ENCODE assay signal across 26 cellular contexts in the genomic region with DNA sequence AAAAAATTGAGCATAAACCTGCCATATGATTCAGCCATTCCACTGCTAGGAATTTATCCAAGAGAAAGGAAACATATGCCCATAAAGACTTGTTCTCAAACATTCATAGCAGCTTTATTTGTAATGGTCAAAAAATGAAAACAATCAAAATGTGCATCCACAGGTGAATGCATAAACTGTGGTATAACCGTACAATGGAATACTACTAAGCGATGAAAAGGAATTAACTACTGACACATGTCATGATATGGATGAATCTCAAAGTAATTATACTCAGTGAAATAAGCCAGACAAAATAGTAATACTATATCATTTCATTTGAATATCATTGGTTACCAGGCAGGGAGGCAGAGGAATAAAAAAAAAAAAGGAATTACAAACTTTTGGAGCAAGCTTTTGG.
"Had no signal": no experiment of that assay in that cellular context is flagged by ENCODE, and none has a peak within 500 bp of the region (broad histone marks: within the 10 kb centered on the region; RNA-seq: fewer than 3 reads in every experiment).

No MANE protein-coding gene starts in this region.

- H3K27ac ChIP-seq: colonic mucosa, coronary artery, dorsolateral prefrontal cortex, epithelial cell of prostate, esophagus squamous epithelium, foreskin keratinocyte, gastrocnemius medialis, heart left ventricle, heart right ventricle, hepatocyte had no signal

- H2AFZ ChIP-seq: hepatocyte had no signal

- H3K4me3 ChIP-seq: colonic mucosa, coronary artery, dorsolateral prefrontal cortex, esophagus squamous epithelium, gastrocnemius medialis, heart left ventricle, heart right ventricle, hepatocyte had no signal

- H3K4me1 ChIP-seq: colonic mucosa, esophagus squamous epithelium, foreskin keratinocyte, gastrocnemius medialis had no signal

- ATAC-seq: effector memory CD8-positive, alpha-beta T cell; esophagus mucosa; foreskin keratinocyte; gastrocnemius medialis; heart left ventricle; heart right ventricle had no signal

- FAIRE-seq: colon, endothelial cell of umbilical vein had no signal

- H3K36me3 ChIP-seq: colonic mucosa, esophagus squamous epithelium, gastrocnemius medialis, heart left ventricle, heart right ventricle had no signal

- DNase-seq: colonic mucosa; cortex of kidney; dermis blood vessel endothelial cell; dorsolateral prefrontal cortex; effector CD4-positive, alpha-beta T cell; effector CD8-positive, alpha-beta T cell; effector memory CD4-positive, alpha-beta T cell; effector memory CD8-positive, alpha-beta T cell; endodermal cell; erythroblast; esophagus squamous epithelium; foreskin fibroblast; foreskin keratinocyte; foreskin melanocyte; gastrocnemius medialis; glutamatergic neuron; head of caudate nucleus; heart left ventricle; heart right ventricle; hippocampal formation had no signal

- H3K79me2 ChIP-seq: hepatocyte had no signal

- H3K9me3 ChIP-seq: colonic mucosa, esophagus squamous epithelium, gastrocnemius medialis had no signal

- H3K27me3 ChIP-seq: colonic mucosa, dorsolateral prefrontal cortex, esophagus squamous epithelium, foreskin keratinocyte, gastrocnemius medialis, heart left ventricle, heart right ventricle, hepatocyte had no signal

- H3K4me2 ChIP-seq: hepatocyte had no signal
